ENCODE assay signal across 13 cellular contexts in the genomic region with DNA sequence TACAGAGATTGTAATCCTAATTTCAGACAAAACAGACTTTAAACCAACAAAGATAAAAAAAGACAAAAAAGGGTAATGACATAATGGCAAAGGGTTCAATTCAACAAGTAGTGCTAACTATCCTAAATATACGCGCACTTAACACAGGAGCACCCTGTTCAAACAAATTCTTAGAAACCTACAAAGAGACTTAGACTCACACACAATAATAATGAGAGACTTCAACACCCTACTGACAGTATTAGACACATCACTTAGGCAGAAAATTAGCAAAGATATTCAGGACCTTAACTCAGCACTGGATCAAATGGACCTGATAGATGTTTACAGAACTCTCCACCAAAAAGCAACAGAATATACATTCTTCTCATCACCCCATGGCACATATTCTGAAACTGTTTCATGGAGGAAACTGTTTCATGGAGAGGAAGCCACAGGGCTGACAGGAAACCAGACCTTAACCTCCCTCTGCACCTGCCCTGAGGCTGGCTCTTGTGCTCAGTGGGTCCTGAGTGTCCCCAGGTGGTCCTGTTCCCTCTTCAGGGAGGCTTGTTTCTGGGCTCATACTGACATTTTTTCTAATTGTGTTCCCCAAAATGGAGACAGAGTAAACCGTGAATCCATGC. TPM values are rescaled to one million over a fixed set of nuclear protein-coding genes. Genes with fewer than 3 reads are reported as not detected.
A peak's percentile ranks its signal among the peaks of the same experiment; 100 is the strongest.
DNase-seq lines count a peak whose midpoint lies in the region; ATAC-seq and FAIRE-seq lines count a peak whose summit lies in the region.
"Not testable (repeated sequence)": the region's sequence is repeated elsewhere in the genome, so short reads cannot be mapped to it uniquely, and the experiment has no call there.
"Had no signal": no experiment of that assay in that cellular context is flagged by ENCODE, and none has a peak within 500 bp of the region (broad histone marks: within the 10 kb centered on the region; RNA-seq: fewer than 3 reads in every experiment).

No MANE protein-coding gene starts in this region.

- H3K27me3 ChIP-seq in CD4-positive, CD25-positive, alpha-beta regulatory T cell (ENCODE audit: control insufficient read depth, insufficient read depth, low read length) = not testable (repeated sequence)

- not testable (repeated sequence) for H3K9me3 Mint-ChIP-seq in CD4-positive, CD25-positive, alpha-beta regulatory T cell; activated naive CD4-positive, alpha-beta T cell treated with anti-CD3 and anti-CD28 coated beads, Interleukin-2, amount 50 U/mL, for 72 hours; stimulated activated naive CD8-positive, alpha-beta T cell treated with anti-CD3 and anti-CD28 coated beads, Interleukin-15, amount 100 ng/mL, for 72 hours

- peak; percentile 87 for FAIRE-seq in GM19239 (lab: Jason Lieb, UNC)

- H3K4me3 Mint-ChIP-seq in CD4-positive, CD25-positive, alpha-beta regulatory T cell; T-helper 17 cell; stimulated activated naive CD8-positive, alpha-beta T cell treated with anti-CD3 and anti-CD28 coated beads, Interleukin-15, amount 100 ng/mL, for 72 hours: not testable (repeated sequence)

- H3K27me3 Mint-ChIP-seq in CD4-positive, CD25-positive, alpha-beta regulatory T cell; T-helper 17 cell; stimulated activated naive CD8-positive, alpha-beta T cell treated with anti-CD3 and anti-CD28 coated beads, Interleukin-15, amount 100 ng/mL, for 72 hours: not testable (repeated sequence)

- DNase-seq in CD4-positive, CD25-positive, alpha-beta regulatory T cell; GM19239 (ENCODE audit: insufficient read length, low spot score); T-helper 17 cell; activated naive CD4-positive, alpha-beta T cell treated with anti-CD3 and anti-CD28 coated beads, Interleukin-2, amount 50 U/mL, for 72 hours (ENCODE audit: low spot score in 2 of 2); stimulated activated naive CD8-positive, alpha-beta T cell treated with anti-CD3 and anti-CD28 coated beads, Interleukin-15, amount 100 ng/mL, for 72 hours: not testable (repeated sequence)

- not testable (repeated sequence) for H3K4me1 Mint-ChIP-seq in CD4-positive, CD25-positive, alpha-beta regulatory T cell; T-helper 17 cell; stimulated activated naive CD8-positive, alpha-beta T cell treated with anti-CD3 and anti-CD28 coated beads, Interleukin-15, amount 100 ng/mL, for 72 hours

- not testable (repeated sequence) for H3K27ac ChIP-seq in CD4-positive, CD25-positive, alpha-beta regulatory T cell (ENCODE audit: insufficient read depth, low read length, poor library complexity, severe bottlenecking)

- H3K36me3 ChIP-seq in CD4-positive, CD25-positive, alpha-beta regulatory T cell (ENCODE audit: control insufficient read depth, insufficient read depth, low read length) = not testable (repeated sequence)

- not testable (repeated sequence) for H3K9me3 ChIP-seq in CD4-positive, CD25-positive, alpha-beta regulatory T cell (ENCODE audit: control insufficient read depth in 2 of 2, low read length in 2 of 2); T-helper 17 cell (ENCODE audit: control insufficient read depth, low read length, poor library complexity, severe bottlenecking)

- H3K36me3 Mint-ChIP-seq in CD4-positive, CD25-positive, alpha-beta regulatory T cell; T-helper 17 cell (ENCODE audit: low read depth); activated naive CD4-positive, alpha-beta T cell treated with anti-CD3 and anti-CD28 coated beads, Interleukin-2, amount 50 U/mL, for 72 hours: not testable (repeated sequence)

- not testable (repeated sequence) for H3K4me3 ChIP-seq in CD4-positive, CD25-positive, alpha-beta regulatory T cell (ENCODE audit: low read depth, low read length)

- peak; percentile 81 to 83 for ATAC-seq in CD4-positive, CD25-positive, alpha-beta regulatory T cell (ENCODE audit: low read depth in 2 of 2)
- peak; percentile 60 for ATAC-seq in GM18861 (IDR thresholded peaks at IDR 0.05; ENCODE audit: unreplicated experiment)
- ATAC-seq in GM21723 (IDR thresholded peaks at IDR 0.05; ENCODE audit: unreplicated experiment) = peak; percentile 77
- ATAC-seq in HG03097 (IDR thresholded peaks at IDR 0.05; ENCODE audit: low FRiP score, unreplicated experiment) = peak; percentile 70
- ATAC-seq in T-helper 17 cell = peak; percentile 87
- ATAC-seq in activated naive CD4-positive, alpha-beta T cell treated with anti-CD3 and anti-CD28 coated beads, Interleukin-2, amount 50 U/mL, for 72 hours = peak; percentile 54 to 71
- ATAC-seq in stimulated activated naive CD8-positive, alpha-beta T cell treated with anti-CD3 and anti-CD28 coated beads, Interleukin-15, amount 100 ng/mL, for 72 hours = peak; percentile 52

- H3K27ac Mint-ChIP-seq in CD4-positive, CD25-positive, alpha-beta regulatory T cell; T-helper 17 cell; activated naive CD4-positive, alpha-beta T cell treated with anti-CD3 and anti-CD28 coated beads, Interleukin-2, amount 50 U/mL, for 72 hours; stimulated activated naive CD8-positive, alpha-beta T cell treated with anti-CD3 and anti-CD28 coated beads, Interleukin-15, amount 100 ng/mL, for 72 hours: not testable (repeated sequence)

- not testable (repeated sequence) for H3K4me1 ChIP-seq in CD4-positive, CD25-positive, alpha-beta regulatory T cell (ENCODE audit: control insufficient read depth, insufficient read depth, low read length, poor library complexity, severe bottlenecking)

RNA-seq across cellular contexts. Expression of a gene that starts 54.7 kb away (rescaled TPM):
- total RNA-seq in CD4-positive, CD25-positive, alpha-beta regulatory T cell = not detected
- polyA plus RNA-seq in CD4-positive, CD25-positive, alpha-beta regulatory T cell = not detected
- total RNA-seq in T-helper 17 cell = not detected
- not detected for total RNA-seq in activated naive CD4-positive, alpha-beta T cell treated with anti-CD3 and anti-CD28 coated beads, Interleukin-2, amount 50 U/mL, for 72 hours
- total RNA-seq: Calu3; CD8-positive, alpha-beta memory T cell; Daoy; PC-9 had no signal
- polyA plus RNA-seq: CD8-positive, alpha-beta memory T cell; IgD-negative memory B cell had no signal
